Comparison of ENCODE assay signal across 9 cellular contexts in genomic region chr22:40855104-40855959, GRCh38. TPM values are rescaled to one million over a fixed set of nuclear protein-coding genes. Genes with fewer than 3 reads are reported as not detected.
A peak's percentile ranks its signal among the peaks of the same experiment; 100 is the strongest.
DNase-seq lines count a peak whose midpoint lies in the region; ATAC-seq and TF ChIP-seq lines count a peak whose summit lies in the region.
"Had no signal": no experiment of that assay in that cellular context is flagged by ENCODE, and none has a peak within 500 bp of the region (broad histone marks: within the 10 kb centered on the region; RNA-seq: fewer than 3 reads in every experiment).

No MANE protein-coding gene starts in this region.

- CTCF ChIA-PET in Caco-2 (lab: Charles Lee): interaction anchor here (2.6 kb wide), 1 partner anchor 44 kb away, joined by 16 read pairs; no protein-coding TSS in a partner anchor

- DNase-seq in Caco-2 (no peak), MM.1S (no peak), DMS153 (lab: John Stamatoyannopoulos, UW) (no peak)
- peak; percentile 13 for DNase-seq in activated naive CD8-positive, alpha-beta T cell treated with anti-CD3 and anti-CD28 coated beads for 36 hours
- no peak for DNase-seq in stimulated activated naive B cell treated with anti-CD40 and anti-IgM and Interleukin-4, amounts not matched to agents 10 μg/mL and 1 μg/mL and 100 μg/mL, for 72 hours

- no peaks in the 10 kb centered on the region for H3K9me3 Mint-ChIP-seq in Caco-2 (ENCODE audit: unreplicated experiment)
- H3K9me3 Mint-ChIP-seq in activated naive CD8-positive, alpha-beta T cell treated with anti-CD3 and anti-CD28 coated beads for 36 hours: no peaks in the 10 kb centered on the region
- no peaks in the 10 kb centered on the region for H3K9me3 Mint-ChIP-seq in stimulated activated naive B cell treated with anti-CD40 and anti-IgM and Interleukin-4, amounts not matched to agents 10 μg/mL and 1 μg/mL and 100 μg/mL, for 72 hours

- no peak overlapping the region for H3K27ac ChIP-seq in MM.1S (ENCODE audit: low read length)

- H4K20me1 ChIP-seq in MM.1S (ENCODE audit: insufficient read depth, low read length): no peaks in the 10 kb centered on the region; the same call in 1 of the 2 replicates

- ATAC-seq in stimulated activated naive B cell treated with anti-CD40 and anti-IgM and Interleukin-4, amounts not matched to agents 10 μg/mL and 1 μg/mL and 100 μg/mL, for 72 hours (replicated peaks): no peak
- ATAC-seq in GM19463 (IDR thresholded peaks at IDR 0.05; ENCODE audit: unreplicated experiment) (no peak), HG03378 (IDR thresholded peaks at IDR 0.05; ENCODE audit: unreplicated experiment) (no peak)

- H3K36me3 ChIP-seq in Caco-2 (ENCODE audit: control insufficient read depth, insufficient read depth, low read length) (no peaks in the 10 kb centered on the region; the same call in 1 of the 2 replicates), MM.1S (replicated peaks; ENCODE audit: insufficient read depth, low read length) (peaks cover 5% of the 10 kb centered on the region; the same call in 1 of the 2 replicates)

- H3K4me3 Mint-ChIP-seq in Caco-2 (ENCODE audit: unreplicated experiment): peak overlapping the region; percentile 98
- H3K4me3 Mint-ChIP-seq in activated naive CD8-positive, alpha-beta T cell treated with anti-CD3 and anti-CD28 coated beads for 36 hours: peak overlapping the region; percentile 99
- H3K4me3 Mint-ChIP-seq in stimulated activated naive B cell treated with anti-CD40 and anti-IgM and Interleukin-4, amounts not matched to agents 10 μg/mL and 1 μg/mL and 100 μg/mL, for 72 hours: peak overlapping the region; percentile 93 to 99

- no peaks in the 10 kb centered on the region for H3K9me2 ChIP-seq in MM.1S (replicated peaks; ENCODE audit: insufficient read depth, low read length)

- no peaks in the 10 kb centered on the region for H3K9me3 ChIP-seq in Caco-2
- H3K9me3 ChIP-seq in MM.1S (replicated peaks; ENCODE audit: insufficient read depth, low read length): no peaks in the 10 kb centered on the region
- H3K9me3 ChIP-seq in iPS-18c (ENCODE audit: control insufficient read depth, insufficient read depth, low read length): no peaks in the 10 kb centered on the region

- POLR2A ChIA-PET in Caco-2 (lab: Charles Lee): interaction anchor here (0.9 kb wide), 1 partner anchor 22 kb away, joined by 9 read pairs; no protein-coding TSS in a partner anchor

- H3K36me3 Mint-ChIP-seq in Caco-2 (ENCODE audit: insufficient read depth, unreplicated experiment): peaks cover 41% of the 10 kb centered on the region
- H3K36me3 Mint-ChIP-seq in activated naive CD8-positive, alpha-beta T cell treated with anti-CD3 and anti-CD28 coated beads for 36 hours: peaks cover 10% of the 10 kb centered on the region
- peaks cover 5 to 15% of the 10 kb centered on the region in 2 donors for H3K36me3 Mint-ChIP-seq in stimulated activated naive B cell treated with anti-CD40 and anti-IgM and Interleukin-4, amounts not matched to agents 10 μg/mL and 1 μg/mL and 100 μg/mL, for 72 hours

- peaks cover 37% of the 10 kb centered on the region for H3K4me1 ChIP-seq in Caco-2
- peaks cover 14% of the 10 kb centered on the region for H3K4me1 ChIP-seq in MM.1S (ENCODE audit: low read length)

- intact Hi-C loops in Caco-2 (cut with micrococcal nuclease; ENCODE audit: unreplicated experiment): loop anchor here (5.0 kb wide), 1 partner anchor 42 kb away; no protein-coding TSS in a partner anchor

- peak overlapping the region; percentile 96; the same call in 1 of the 2 replicates for H3K9ac ChIP-seq in MM.1S (ENCODE audit: low read length)

- TF ChIP-seq CTCF in Caco-2 (IDR thresholded peaks at IDR 0.05; ENCODE audit: insufficient read depth in 1 of 2, low read depth in 1 of 2, low read length in 1 of 2, severe bottlenecking in 1 of 2, unreplicated experiment in 1 of 2) (no peak), MM.1S (IDR thresholded peaks at IDR 0.05; ENCODE audit: low read length) (no peak)

- peak overlapping the region; percentile 100 for H3K27ac Mint-ChIP-seq in Caco-2 (ENCODE audit: unreplicated experiment)
- H3K27ac Mint-ChIP-seq in activated naive CD8-positive, alpha-beta T cell treated with anti-CD3 and anti-CD28 coated beads for 36 hours: peak overlapping the region; percentile 71
- H3K27ac Mint-ChIP-seq in stimulated activated naive B cell treated with anti-CD40 and anti-IgM and Interleukin-4, amounts not matched to agents 10 μg/mL and 1 μg/mL and 100 μg/mL, for 72 hours: peak overlapping the region; percentile 37

- H3K4me1 Mint-ChIP-seq in Caco-2 (ENCODE audit: low read depth, unreplicated experiment): peaks cover 6% of the 10 kb centered on the region
- H3K4me1 Mint-ChIP-seq in activated naive CD8-positive, alpha-beta T cell treated with anti-CD3 and anti-CD28 coated beads for 36 hours: peaks cover 46% of the 10 kb centered on the region
- peaks cover 16 to 48% of the 10 kb centered on the region in 2 donors for H3K4me1 Mint-ChIP-seq in stimulated activated naive B cell treated with anti-CD40 and anti-IgM and Interleukin-4, amounts not matched to agents 10 μg/mL and 1 μg/mL and 100 μg/mL, for 72 hours

- H3K4me3 ChIP-seq in Caco-2 (ENCODE audit: low read depth, low read length) (peak overlapping the region; percentile 56), MM.1S (ENCODE audit: low read length) (peak overlapping the region; percentile 100), iPS-18c (ENCODE audit: insufficient read depth, low read depth, low read length) (peak overlapping the region; percentile 97)

- BruUV-seq in Caco-2 (replicated peaks; lab: Mats Ljungman, UMichigan): TSS peak; percentile 33

- H3K4me2 ChIP-seq in MM.1S (ENCODE audit: low read depth, low read length): peak overlapping the region; percentile 85

- peaks cover 5% of the 10 kb centered on the region; the same call in 1 of the 2 replicates for H3F3A ChIP-seq in MM.1S (ENCODE audit: insufficient read depth, low read length)

- H3K27me3 Mint-ChIP-seq in Caco-2 (ENCODE audit: insufficient read depth, unreplicated experiment): no peaks in the 10 kb centered on the region
- no peaks in the 10 kb centered on the region for H3K27me3 Mint-ChIP-seq in activated naive CD8-positive, alpha-beta T cell treated with anti-CD3 and anti-CD28 coated beads for 36 hours
- H3K27me3 Mint-ChIP-seq in stimulated activated naive B cell treated with anti-CD40 and anti-IgM and Interleukin-4, amounts not matched to agents 10 μg/mL and 1 μg/mL and 100 μg/mL, for 72 hours: no peaks in the 10 kb centered on the region

- H3K27me3 ChIP-seq in Caco-2 (replicated peaks; ENCODE audit: control insufficient read depth, insufficient read depth, low read length) (no peaks in the 10 kb centered on the region), MM.1S (replicated peaks; ENCODE audit: insufficient read depth, low read length) (no peaks in the 10 kb centered on the region)

- peak overlapping the region; percentile 16 for H2AFZ ChIP-seq in MM.1S (ENCODE audit: low read length)

- peaks cover 93% of the 10 kb centered on the region for H3K79me2 ChIP-seq in MM.1S (ENCODE audit: low read length)

RNA-seq across cellular contexts. Expression of gene ST13, which starts 1.1 kb away (rescaled TPM):
- 364 and 385 TPM in 2 replicates for total RNA-seq in Caco-2 (2022)
- 100 to 1,000 TPM; 231 to 250 TPM for total RNA-seq in activated naive CD8-positive, alpha-beta T cell treated with anti-CD3 and anti-CD28 coated beads for 36 hours

RNA-seq across cellular contexts. Expression of gene XPNPEP3, which starts 1.6 kb away (rescaled TPM):
- total RNA-seq in Caco-2 (2022): 32.4 and 35.4 TPM in 2 replicates
- total RNA-seq in activated naive CD8-positive, alpha-beta T cell treated with anti-CD3 and anti-CD28 coated beads for 36 hours: 10 to 100 TPM; 19.3 to 22.3 TPM

RNA-seq across cellular contexts. Expression of gene DNAJB7, which starts 6.6 kb away (rescaled TPM):
- total RNA-seq in Caco-2 (2022): not detected in 2 replicates
- not detected for total RNA-seq in activated naive CD8-positive, alpha-beta T cell treated with anti-CD3 and anti-CD28 coated beads for 36 hours
- total RNA-seq: SK-MEL-5 had no signal

RNA-seq across cellular contexts. Expression of gene SLC25A17, which starts 36.2 kb away (rescaled TPM):
- 23.1 and 23.5 TPM in 2 replicates for total RNA-seq in Caco-2 (2022)
- total RNA-seq in activated naive CD8-positive, alpha-beta T cell treated with anti-CD3 and anti-CD28 coated beads for 36 hours: 10 to 100 TPM; 39.0 to 40.6 TPM

Comparison
In these comparisons a context has a peak if more than half of its experiments do, and no peak if none do; other contexts are left out.
1. H3K27ac Mint-ChIP-seq: peak in every context shown above with its lines; median percentile 100 in Caco-2; 71 in activated naive CD8-positive, alpha-beta T cell treated with anti-CD3 and anti-CD28 coated beads for 36 hours; 37 in stimulated activated naive B cell treated with anti-CD40 and anti-IgM and Interleukin-4, amounts not matched to agents 10 μg/mL and 1 μg/mL and 100 μg/mL, for 72 hours.